In the genomic region with DNA sequence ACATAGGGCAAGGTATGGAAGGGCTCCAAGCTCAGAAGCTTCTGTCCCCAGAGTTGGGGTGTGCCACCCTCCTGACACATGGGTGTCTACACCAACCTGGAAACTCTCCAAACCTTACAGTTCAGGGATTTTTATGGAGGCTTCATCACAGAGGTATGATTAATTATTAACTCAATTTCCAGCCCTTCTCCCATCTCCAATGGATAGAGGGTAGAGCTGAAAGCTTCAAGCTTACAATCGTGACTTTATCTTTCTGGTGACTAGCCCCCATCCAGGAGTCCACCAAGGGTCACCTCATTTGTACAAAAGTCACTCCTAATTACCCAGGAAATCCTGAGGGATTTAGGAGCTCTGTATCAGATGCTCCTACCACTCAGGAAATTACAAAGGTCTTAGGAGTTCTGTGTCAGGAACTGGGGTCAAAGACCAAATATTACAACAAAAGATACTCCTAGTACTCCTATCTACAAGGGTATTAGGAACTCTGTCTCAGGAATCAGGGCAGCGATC, we compare ENCODE assay signal across 1 cellular context.
TF ChIP-seq lines count a peak whose summit lies in the region.

No MANE protein-coding gene starts in this region.

TF ChIP-seq in SK-N-SH treated with all-trans-retinoic acid at 6 μM for 48 hours, 23 proteins besides CTCF, POLR2A, EP300 and RAD21 (continued from another document):
- TF ChIP-seq, protein P1, sequence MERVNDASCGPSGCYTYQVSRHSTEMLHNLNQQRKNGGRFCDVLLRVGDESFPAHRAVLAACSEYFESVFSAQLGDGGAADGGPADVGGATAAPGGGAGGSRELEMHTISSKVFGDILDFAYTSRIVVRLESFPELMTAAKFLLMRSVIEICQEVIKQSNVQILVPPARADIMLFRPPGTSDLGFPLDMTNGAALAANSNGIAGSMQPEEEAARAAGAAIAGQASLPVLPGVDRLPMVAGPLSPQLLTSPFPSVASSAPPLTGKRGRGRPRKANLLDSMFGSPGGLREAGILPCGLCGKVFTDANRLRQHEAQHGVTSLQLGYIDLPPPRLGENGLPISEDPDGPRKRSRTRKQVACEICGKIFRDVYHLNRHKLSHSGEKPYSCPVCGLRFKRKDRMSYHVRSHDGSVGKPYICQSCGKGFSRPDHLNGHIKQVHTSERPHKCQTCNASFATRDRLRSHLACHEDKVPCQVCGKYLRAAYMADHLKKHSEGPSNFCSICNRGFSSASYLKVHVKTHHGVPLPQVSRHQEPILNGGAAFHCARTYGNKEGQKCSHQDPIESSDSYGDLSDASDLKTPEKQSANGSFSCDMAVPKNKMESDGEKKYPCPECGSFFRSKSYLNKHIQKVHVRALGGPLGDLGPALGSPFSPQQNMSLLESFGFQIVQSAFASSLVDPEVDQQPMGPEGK (CRISPR knock-in tag; IDR thresholded peaks at IDR 0.05; ENCODE audit: borderline replicate concordance): no peak
- TF ChIP-seq, protein P2, sequence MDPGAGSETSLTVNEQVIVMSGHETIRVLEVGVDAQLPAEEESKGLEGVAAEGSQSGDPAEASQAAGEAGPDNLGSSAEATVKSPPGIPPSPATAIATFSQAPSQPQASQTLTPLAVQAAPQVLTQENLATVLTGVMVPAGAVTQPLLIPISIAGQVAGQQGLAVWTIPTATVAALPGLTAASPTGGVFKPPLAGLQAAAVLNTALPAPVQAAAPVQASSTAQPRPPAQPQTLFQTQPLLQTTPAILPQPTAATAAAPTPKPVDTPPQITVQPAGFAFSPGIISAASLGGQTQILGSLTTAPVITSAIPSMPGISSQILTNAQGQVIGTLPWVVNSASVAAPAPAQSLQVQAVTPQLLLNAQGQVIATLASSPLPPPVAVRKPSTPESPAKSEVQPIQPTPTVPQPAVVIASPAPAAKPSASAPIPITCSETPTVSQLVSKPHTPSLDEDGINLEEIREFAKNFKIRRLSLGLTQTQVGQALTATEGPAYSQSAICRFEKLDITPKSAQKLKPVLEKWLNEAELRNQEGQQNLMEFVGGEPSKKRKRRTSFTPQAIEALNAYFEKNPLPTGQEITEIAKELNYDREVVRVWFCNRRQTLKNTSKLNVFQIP (CRISPR knock-in tag; IDR thresholded peaks at IDR 0.05; ENCODE audit: borderline replicate concordance, low read depth): no peak
- TF ChIP-seq PPARA (CRISPR knock-in tag; IDR thresholded peaks at IDR 0.05; ENCODE audit: borderline replicate concordance) (no peak), ZFP3 (CRISPR knock-in tag; IDR thresholded peaks at IDR 0.05) (no peak), ZFP30 (CRISPR knock-in tag; IDR thresholded peaks at IDR 0.05) (no peak)
TF ChIP-seq in SK-N-SH treated with all-trans-retinoic acid at 6 μM for 48 hours: peak in this region for 0.
